In the genomic region with DNA sequence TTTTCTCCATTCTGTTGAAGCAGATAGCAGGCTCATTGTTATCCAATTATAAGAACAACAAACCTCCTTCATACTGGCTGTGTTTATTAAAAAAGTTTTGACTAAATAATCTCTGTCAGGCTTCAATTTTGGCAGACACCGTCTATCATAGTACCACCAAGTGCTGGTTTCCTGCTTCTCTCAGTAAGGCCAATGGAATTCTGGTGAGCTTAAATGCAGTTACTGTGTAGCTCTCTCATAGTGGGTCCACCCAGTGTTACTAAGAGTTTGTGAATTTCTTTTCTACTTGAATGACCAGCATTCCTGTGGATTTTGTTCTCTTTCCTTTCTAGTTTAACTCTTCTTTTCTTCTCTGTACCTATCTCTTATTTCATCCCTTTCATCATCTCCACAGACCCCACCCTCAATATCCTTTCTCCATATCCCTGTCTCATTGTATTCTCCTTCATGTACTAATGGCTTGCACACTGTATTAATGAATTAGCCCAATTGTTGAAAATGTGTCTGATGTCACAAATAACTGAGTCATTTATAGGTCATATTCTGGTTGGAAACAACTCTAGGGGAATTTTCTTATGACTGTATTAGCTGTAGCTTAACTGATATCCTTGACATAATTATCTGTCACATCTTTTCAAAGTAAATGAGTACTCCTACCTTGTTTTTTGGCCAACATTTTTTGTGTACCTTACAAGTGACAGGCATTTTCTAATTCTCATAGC, we compare ENCODE assay signal across 33 cellular contexts.
DNase-seq lines count a peak whose midpoint lies in the region; ATAC-seq and TF ChIP-seq lines count a peak whose summit lies in the region.
"Had no signal": no experiment of that assay in that cellular context is flagged by ENCODE, and none has a peak within 500 bp of the region (broad histone marks: within the 10 kb centered on the region; RNA-seq: fewer than 3 reads in every experiment).

No MANE protein-coding gene starts in this region.

- H3K36me3 ChIP-seq in GM23338 (ENCODE audit: insufficient read depth) (no peaks in the 10 kb centered on the region), brain microvascular endothelial cell (replicated peaks) (no peaks in the 10 kb centered on the region), prostate gland (no peaks in the 10 kb centered on the region)
- H3K36me3 ChIP-seq: HAP-1, left ventricle myocardium inferior, Peyer's patch, spleen had no signal

- H3K4me2 ChIP-seq in GM23338 = no peak overlapping the region

- H3K4me1 ChIP-seq in GM23338 (ENCODE audit: insufficient read depth) = no peaks in the 10 kb centered on the region
- no peaks in the 10 kb centered on the region for H3K4me1 ChIP-seq in prostate gland (replicated peaks)
- H3K4me1 ChIP-seq: body of pancreas, HAP-1, left ventricle myocardium inferior, parathyroid adenoma, Peyer's patch, spleen had no signal

- H3K36me3 Mint-ChIP-seq in GM23338 (ENCODE audit: low read depth) = peaks cover 4% of the 10 kb centered on the region; the same call in 1 of the 3 replicates
- H3K36me3 Mint-ChIP-seq: activated CD4-positive, alpha-beta memory T cell treated with anti-CD3 and anti-CD28 coated beads for 36 hours; CD4-positive, alpha-beta memory T cell; immature natural killer cell had no signal

- H3K4me3 ChIP-seq in GM23338 (no peak overlapping the region), brain microvascular endothelial cell (ENCODE audit: low read depth, low read length) (no peak overlapping the region), prostate gland (no peak overlapping the region)
- H3K4me3 ChIP-seq: body of pancreas, dorsolateral prefrontal cortex, HAP-1, K562, left ventricle myocardium inferior, Peyer's patch, spleen had no signal

- H3K9me2 ChIP-seq in GM23338 (ENCODE audit: insufficient read depth) = 0 out of 2 replicates have a peak, but pooled peaks cover 3% of the 10 kb centered on the region

- no peak for TF ChIP-seq POLR2A in prostate gland (IDR thresholded peaks at IDR 0.05)

- H3K27ac Mint-ChIP-seq in GM23338 = peak overlapping the region; percentile 21
- H3K27ac Mint-ChIP-seq: activated CD4-positive, alpha-beta memory T cell treated with anti-CD3 and anti-CD28 coated beads for 36 hours; activated naive CD8-positive, alpha-beta T cell treated with anti-CD3 and anti-CD28 coated beads, Interleukin-2, amount 50 U/mL, for 24 hours; activated T-cell treated with anti-CD3 and anti-CD28 coated beads, Interleukin-2, amount 50 U/mL, for 72 hours; B cell; CD4-positive, alpha-beta memory T cell; immature natural killer cell; stimulated activated naive CD8-positive, alpha-beta T cell treated with anti-CD3 and anti-CD28 coated beads, Interleukin-15, Interleukin-2, amounts not matched to agents 100 ng/mL and 50 ng/mL, for 24 hours; T-helper 2 cell treated with Interferon-gamma antibody and Interleukin-4, amounts not matched to agents 5 μg/mL and 100 μg/mL, for 36 hours had no signal

- H3K27ac ChIP-seq in GM23338 (ENCODE audit: low read depth) = no peak overlapping the region
- peak overlapping the region; percentile 25 for H3K27ac ChIP-seq in brain microvascular endothelial cell
- H3K27ac ChIP-seq in prostate gland = no peak overlapping the region
- H3K27ac ChIP-seq: body of pancreas, left ventricle myocardium inferior, parathyroid adenoma, Peyer's patch, spleen had no signal

- H4K20me1 ChIP-seq in GM23338 (replicated peaks; ENCODE audit: insufficient read depth) = no peaks in the 10 kb centered on the region

- DNase-seq in AG08395 (ENCODE audit: low spot score) (peak; percentile 4), GM23338 (ENCODE audit: low spot score) (no peak), brain microvascular endothelial cell (peak; percentile 32), iris pigment epithelial cell (ENCODE audit: low read depth) (peak; percentile 5), prostate gland (ENCODE audit: low spot score) (no peak), amygdala (lab: John Stamatoyannopoulos, UW) (no peak)
- DNase-seq in stimulated activated CD4-positive, alpha-beta T cell treated with anti-CD3 and anti-CD28 coated beads, Interleukin-4, amount 100 ng/mL, for 4 hours = no peak
- DNase-seq: activated CD4-positive, alpha-beta memory T cell treated with anti-CD3 and anti-CD28 coated beads for 36 hours; activated CD4-positive, alpha-beta T cell treated with anti-CD3 and anti-CD28 coated beads for 1 hour; activated naive CD8-positive, alpha-beta T cell treated with anti-CD3 and anti-CD28 coated beads, Interleukin-2, amount 50 U/mL, for 24 hours; activated T-cell treated with anti-CD3 and anti-CD28 coated beads, Interleukin-2, amount 50 U/mL, for 72 hours; body of pancreas; CD4-positive, alpha-beta memory T cell; cerebellar nuclear complex; dorsolateral prefrontal cortex; immature natural killer cell; left ventricle myocardium inferior; NCI-H1092 treated with DMSO at 0.1 percent for 48 hours; NCI-H2029; NCI-H524; Peyer's patch; right cardiac atrium; spleen; stimulated activated CD4-positive, alpha-beta T cell treated with anti-CD3 and anti-CD28 coated beads, Interleukin-2, amount 100 ng/mL, for 24 hours; stimulated activated CD8-positive, alpha-beta memory T cell treated with anti-CD3 and anti-CD28 coated beads, Interleukin-4, amount 100 ng/mL, for 48 hours had no signal

- in situ Hi-C loops in brain microvascular endothelial cell (cut with HindIII; ENCODE audit: low pct_ligation_motif_present, low sequenced_read_pairs) = no loop called here

- no peaks in the 10 kb centered on the region for H3K9me3 Mint-ChIP-seq in GM23338
- H3K9me3 Mint-ChIP-seq: activated CD4-positive, alpha-beta memory T cell treated with anti-CD3 and anti-CD28 coated beads for 36 hours; stimulated activated naive CD8-positive, alpha-beta T cell treated with anti-CD3 and anti-CD28 coated beads, Interleukin-15, Interleukin-2, amounts not matched to agents 100 ng/mL and 50 ng/mL, for 24 hours; T-helper 2 cell treated with Interferon-gamma antibody and Interleukin-4, amounts not matched to agents 5 μg/mL and 100 μg/mL, for 36 hours had no signal

- WGBS in prostate gland = 87% methylated on average over 1 of the region's 1 CpG

- TF ChIP-seq CTCF in GM23338 (conservative IDR thresholded peaks at IDR 0.05; ENCODE audit: low read depth in 2 of 2) (no peak), brain microvascular endothelial cell (IDR thresholded peaks at IDR 0.05; ENCODE audit: low read depth, low read length, missing control alignments) (no peak), prostate gland (IDR thresholded peaks at IDR 0.05) (no peak)

- no peak overlapping the region for H2AFZ ChIP-seq in GM23338
- H2AFZ ChIP-seq: parathyroid adenoma had no signal

- intact Hi-C loops in prostate gland (cut with DNase I) = no loop called here

- H3K4me1 Mint-ChIP-seq in GM23338 = no peaks in the 10 kb centered on the region
- H3K4me1 Mint-ChIP-seq: activated naive CD8-positive, alpha-beta T cell treated with anti-CD3 and anti-CD28 coated beads, Interleukin-2, amount 50 U/mL, for 24 hours; B cell; CD4-positive, alpha-beta memory T cell; immature natural killer cell had no signal

- no peaks in the 10 kb centered on the region for H3K79me2 ChIP-seq in GM23338 (replicated peaks; ENCODE audit: insufficient read depth)
- H3K79me2 ChIP-seq: parathyroid adenoma had no signal

- H3K27me3 ChIP-seq in GM23338 (ENCODE audit: insufficient read depth) = no peaks in the 10 kb centered on the region
- no peaks in the 10 kb centered on the region for H3K27me3 ChIP-seq in brain microvascular endothelial cell (replicated peaks)
- no peaks in the 10 kb centered on the region for H3K27me3 ChIP-seq in prostate gland (replicated peaks; ENCODE audit: insufficient read depth)
- H3K27me3 ChIP-seq: body of pancreas, dorsolateral prefrontal cortex, Peyer's patch, spleen had no signal

- no peaks in the 10 kb centered on the region for H3K27me3 Mint-ChIP-seq in GM23338 (ENCODE audit: insufficient read depth, low read depth, poor library complexity)
- H3K27me3 Mint-ChIP-seq: activated CD4-positive, alpha-beta memory T cell treated with anti-CD3 and anti-CD28 coated beads for 36 hours; activated naive CD8-positive, alpha-beta T cell treated with anti-CD3 and anti-CD28 coated beads, Interleukin-2, amount 50 U/mL, for 24 hours; B cell; CD4-positive, alpha-beta memory T cell; stimulated activated naive CD8-positive, alpha-beta T cell treated with anti-CD3 and anti-CD28 coated beads, Interleukin-15, Interleukin-2, amounts not matched to agents 100 ng/mL and 50 ng/mL, for 24 hours had no signal

- ATAC-seq in GM23338 (no peak), HG02970 (IDR thresholded peaks at IDR 0.05; ENCODE audit: low FRiP score, unreplicated experiment) (no peak)
- ATAC-seq: activated naive CD8-positive, alpha-beta T cell treated with anti-CD3 and anti-CD28 coated beads, Interleukin-2, amount 50 U/mL, for 24 hours; activated T-cell treated with anti-CD3 and anti-CD28 coated beads, Interleukin-2, amount 50 U/mL, for 72 hours; body of pancreas; K562; right cardiac atrium had no signal

- no peak overlapping the region for H3K4me3 Mint-ChIP-seq in GM23338
- H3K4me3 Mint-ChIP-seq: activated CD4-positive, alpha-beta memory T cell treated with anti-CD3 and anti-CD28 coated beads for 36 hours; activated naive CD8-positive, alpha-beta T cell treated with anti-CD3 and anti-CD28 coated beads, Interleukin-2, amount 50 U/mL, for 24 hours; activated T-cell treated with anti-CD3 and anti-CD28 coated beads, Interleukin-2, amount 50 U/mL, for 72 hours; B cell; CD4-positive, alpha-beta memory T cell; immature natural killer cell; neural crest cell; stimulated activated naive CD8-positive, alpha-beta T cell treated with anti-CD3 and anti-CD28 coated beads, Interleukin-15, Interleukin-2, amounts not matched to agents 100 ng/mL and 50 ng/mL, for 24 hours; T-helper 2 cell treated with Interferon-gamma antibody and Interleukin-4, amounts not matched to agents 5 μg/mL and 100 μg/mL, for 36 hours had no signal

- no peaks in the 10 kb centered on the region for H3F3A ChIP-seq in GM23338 (replicated peaks; ENCODE audit: low read depth)

- H3K9me3 ChIP-seq in prostate gland = no peaks in the 10 kb centered on the region
- H3K9me3 ChIP-seq: body of pancreas, HAP-1, left ventricle myocardium inferior, Peyer's patch, spleen had no signal

TF ChIP-seq in GM23338, 12 proteins besides CTCF, POLR2A, EP300 and RAD21 (continues in another document):
- TF ChIP-seq ZNF114 (CRISPR knock-in tag; IDR thresholded peaks at IDR 0.05) (no peak), NANOG (IDR thresholded peaks at IDR 0.05; ENCODE audit: borderline replicate concordance) (no peak), STAT1 (IDR thresholded peaks at IDR 0.05; ENCODE audit: unreplicated experiment) (no peak)

Comparison
In these comparisons a context has a peak if more than half of its experiments do, and no peak if none do; other contexts are left out.
1. DNase-seq: peak in AG08395 (single experiment), brain microvascular endothelial cell (single experiment) and iris pigment epithelial cell (single experiment); none in GM23338 (single experiment), prostate gland (single experiment), stimulated activated CD4-positive, alpha-beta T cell treated with anti-CD3 and anti-CD28 coated beads, Interleukin-4, amount 100 ng/mL, for 4 hours (0 of 2) and amygdala (0 of 56).